ENCODE assay signal across 1 cellular context in genomic region chr12:69623970-69624369, GRCh38.
A peak's percentile ranks its signal among the peaks of the same experiment; 100 is the strongest.
TF ChIP-seq lines count a peak whose summit lies in the region.

No MANE protein-coding gene starts in this region.

TF ChIP-seq in K562, 482 proteins besides CTCF, POLR2A, EP300 and RAD21 (continued from another document and continues in another):
- peak; percentile 96 for TF ChIP-seq ETS1 (conservative IDR thresholded peaks at IDR 0.05; ENCODE audit: control insufficient read depth, low read depth, low read length)
- peak; percentile 91 for TF ChIP-seq MAX (CRISPR knock-in tag; IDR thresholded peaks at IDR 0.05)
- TF ChIP-seq BMI1 (IDR thresholded peaks at IDR 0.05; ENCODE audit: low read length), result no peak
- TF ChIP-seq CTBP1 (IDR thresholded peaks at IDR 0.05; ENCODE audit: borderline replicate concordance), result peak; percentile 97
- TF ChIP-seq KDM5B (IDR thresholded peaks at IDR 0.05; ENCODE audit: insufficient replicate concordance, low read depth, low read length), result no peak
- peak; percentile 71; the same call in 1 of the 2 replicates for TF ChIP-seq NFATC3 (IDR thresholded peaks at IDR 0.05)
- peak; percentile 99 for TF ChIP-seq KLF16 (IDR thresholded peaks at IDR 0.05)
- TF ChIP-seq ZBTB34 (CRISPR knock-in tag; IDR thresholded peaks at IDR 0.05), result no peak
- peak; percentile 88; the same call in 1 of the 2 replicates for TF ChIP-seq ZNF668 (CRISPR knock-in tag; IDR thresholded peaks at IDR 0.05)
- TF ChIP-seq HEY1 (CRISPR knock-in tag; IDR thresholded peaks at IDR 0.05; ENCODE audit: borderline replicate concordance), result no peak; the same call in 1 of the 2 replicates
- no peak for TF ChIP-seq RFX5 (IDR thresholded peaks at IDR 0.05; ENCODE audit: low read depth, low read length)
- TF ChIP-seq ZMIZ1 (IDR thresholded peaks at IDR 0.05; ENCODE audit: low read depth in 2 of 2, low read length in 2 of 2), result peak in 1 of 2 experiments; percentile 98; a peak in 2 of 4 replicates
- peak; percentile 92 for TF ChIP-seq GATAD2B (IDR thresholded peaks at IDR 0.05; ENCODE audit: borderline replicate concordance)
- no peak for TF ChIP-seq GABPA (tag; conservative IDR thresholded peaks at IDR 0.05; ENCODE audit: low read depth)
- TF ChIP-seq SMAD3 (CRISPR knock-in tag; conservative IDR thresholded peaks at IDR 0.05), result peak; percentile 94
- TF ChIP-seq C11orf30 (IDR thresholded peaks at IDR 0.05; ENCODE audit: low read depth), result no peak
- no peak for TF ChIP-seq ZNF77 (CRISPR knock-in tag; IDR thresholded peaks at IDR 0.05)
- TF ChIP-seq ZNF609 (CRISPR knock-in tag; IDR thresholded peaks at IDR 0.05; ENCODE audit: borderline replicate concordance), result peak; percentile 94; the same call in 1 of the 2 replicates
- TF ChIP-seq ARNT (IDR thresholded peaks at IDR 0.05), result peak; percentile 88 to 99; a peak in 3 of 4 replicates
- TF ChIP-seq SIN3A (IDR thresholded peaks at IDR 0.05; ENCODE audit: borderline replicate concordance in 2 of 2, control insufficient read depth in 1 of 2, low read depth in 2 of 2, low read length in 2 of 2), result peak in 1 of 2 experiments; percentile 52; a peak in 2 of 4 replicates
- TF ChIP-seq ARID3A (IDR thresholded peaks at IDR 0.05; ENCODE audit: borderline replicate concordance, low read depth, low read length), result no peak
- TF ChIP-seq FOXM1 (IDR thresholded peaks at IDR 0.05; ENCODE audit: low read depth), result peak; percentile 97
- no peak for TF ChIP-seq FOXM1 (CRISPR knock-in tag; IDR thresholded peaks at IDR 0.05; ENCODE audit: low read depth)
- TF ChIP-seq BRCA1 (IDR thresholded peaks at IDR 0.05), result no peak
- no peak for TF ChIP-seq BRCA1 (CRISPR knock-in tag; IDR thresholded peaks at IDR 0.05)
- TF ChIP-seq EP400 (IDR thresholded peaks at IDR 0.05), result peak; percentile 66
- TF ChIP-seq CBX2 (IDR thresholded peaks at IDR 0.05; ENCODE audit: insufficient read depth, low read length, poor library complexity, severe bottlenecking), result no peak
- TF ChIP-seq UBTF (IDR thresholded peaks at IDR 0.05; ENCODE audit: borderline replicate concordance in 1 of 2, low read depth in 2 of 2, low read length in 2 of 2), result no peak
- no peak for TF ChIP-seq E2F5 (CRISPR knock-in tag; IDR thresholded peaks at IDR 0.05)
- TF ChIP-seq RAD51 (IDR thresholded peaks at IDR 0.05; ENCODE audit: borderline replicate concordance, low read depth), result peak; percentile 61; the same call in 1 of the 2 replicates
- TF ChIP-seq MTA1 (IDR thresholded peaks at IDR 0.05; ENCODE audit: borderline replicate concordance), result peak; percentile 77; the same call in 1 of the 2 replicates
- peak; percentile 99 for TF ChIP-seq ARID1B (IDR thresholded peaks at IDR 0.05)
- TF ChIP-seq ZNF277 (CRISPR knock-in tag; IDR thresholded peaks at IDR 0.05; ENCODE audit: borderline replicate concordance), result no peak
- TF ChIP-seq SP2 (IDR thresholded peaks at IDR 0.05; ENCODE audit: extremely low read depth, low read depth, low read length, poor library complexity, severe bottlenecking), result no peak
- peak in 1 of 2 experiments; percentile 74; a peak in 1 of 4 replicates for TF ChIP-seq ETV6 (IDR thresholded peaks at IDR 0.05; ENCODE audit: borderline replicate concordance in 1 of 2, low read depth in 2 of 2, low read length in 1 of 2)
- no peak for TF ChIP-seq ETV6 (CRISPR knock-in tag; IDR thresholded peaks at IDR 0.05; ENCODE audit: borderline replicate concordance)
- no peak for TF ChIP-seq ETS2 (tag; IDR thresholded peaks at IDR 0.05; ENCODE audit: borderline replicate concordance, poor library complexity, severe bottlenecking)
- no peak for TF ChIP-seq PCBP2 (IDR thresholded peaks at IDR 0.05; ENCODE audit: low read depth, low read length, poor library complexity, severe bottlenecking)
- TF ChIP-seq MCM7 (IDR thresholded peaks at IDR 0.05), result no peak
- no peak for TF ChIP-seq RFX7 (CRISPR knock-in tag; IDR thresholded peaks at IDR 0.05)
- TF ChIP-seq CTCFL (IDR thresholded peaks at IDR 0.05; ENCODE audit: borderline replicate concordance, insufficient read depth, low read depth, low read length, poor library complexity, severe bottlenecking), result no peak
- TF ChIP-seq PTRF (tag; IDR thresholded peaks at IDR 0.05), result no peak
- TF ChIP-seq NCOA4 (IDR thresholded peaks at IDR 0.05; ENCODE audit: partially characterized antibody), result no peak
